ENCODE assay signal across 8 cellular contexts in the genomic region with DNA sequence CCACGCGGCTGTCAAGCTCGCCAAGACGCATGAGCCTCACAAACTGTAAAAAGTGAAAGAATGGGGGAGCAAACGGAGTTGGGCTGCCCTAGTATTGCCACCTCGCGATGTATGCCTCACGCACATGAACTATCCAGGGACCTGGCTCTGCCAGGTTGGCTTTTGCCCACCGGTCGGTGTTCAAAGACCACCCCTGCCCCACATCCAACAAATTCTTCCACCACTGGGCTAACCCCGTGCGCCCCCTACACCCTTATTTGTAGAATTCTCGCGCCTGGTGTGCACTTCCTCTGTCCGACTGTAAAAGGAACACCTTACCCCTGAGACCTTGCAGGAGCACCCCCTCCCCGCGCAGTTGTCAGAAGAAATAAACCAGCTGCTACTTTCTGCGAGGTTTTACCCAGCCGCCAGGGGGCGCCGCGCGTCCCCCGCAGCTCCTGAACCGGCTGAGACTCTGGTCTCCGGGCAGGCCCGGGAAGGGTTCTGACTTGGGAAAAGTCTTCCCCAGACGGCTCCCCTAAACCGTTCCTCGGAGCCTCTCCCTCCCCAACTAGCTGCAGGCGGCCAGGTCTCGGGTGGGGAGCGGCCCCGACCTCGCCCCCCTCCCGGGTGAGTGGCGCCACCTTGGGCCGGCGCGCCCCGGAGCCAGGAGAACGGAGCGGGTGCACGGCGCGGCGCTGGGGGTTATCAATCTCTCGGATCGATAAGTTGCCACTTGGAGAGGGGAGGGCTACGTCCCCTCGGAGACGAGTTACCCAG. TPM values are rescaled to one million over a fixed set of nuclear protein-coding genes. Genes with fewer than 3 reads are reported as not detected.
A peak's percentile ranks its signal among the peaks of the same experiment; 100 is the strongest.
DNase-seq lines count a peak whose midpoint lies in the region; ATAC-seq and TF ChIP-seq lines count a peak whose summit lies in the region.

No MANE protein-coding gene starts in this region.

- H3K36me3 ChIP-seq in CD8-positive, alpha-beta T cell (ENCODE audit: insufficient read depth, low read length): no peaks in the 10 kb centered on the region
- H3K36me3 ChIP-seq in HUES64 (ENCODE audit: insufficient read depth, low read length): no peaks in the 10 kb centered on the region; the same call in 1 of the 2 replicates

- peak; percentile 59 for TF ChIP-seq CTCF in CD8-positive, alpha-beta T cell (IDR thresholded peaks at IDR 0.05)
- TF ChIP-seq CTCF in astrocyte of the spinal cord (IDR thresholded peaks at IDR 0.05; ENCODE audit: low read depth, low read length): peak; percentile 85

- in situ Hi-C loops in SK-MEL-5 (cut with HindIII; ENCODE audit: low pct_unique_long_range_greater_than_20kb, low sequenced_read_pairs) (no loop called here), astrocyte of the spinal cord (cut with HindIII; ENCODE audit: low sequenced_read_pairs) (no loop called here)

- peaks cover 35% of the 10 kb centered on the region for H3K27me3 Mint-ChIP-seq in CD8-positive, alpha-beta T cell (ENCODE audit: low read depth)

- H3K27ac Mint-ChIP-seq in CD8-positive, alpha-beta T cell: no peak overlapping the region

- H3K36me3 Mint-ChIP-seq in CD8-positive, alpha-beta T cell: no peaks in the 10 kb centered on the region

- peaks cover 18% of the 10 kb centered on the region for H3K4me1 ChIP-seq in CD8-positive, alpha-beta T cell (ENCODE audit: insufficient read depth, low read length)
- peaks cover 23% of the 10 kb centered on the region for H3K4me1 ChIP-seq in HUES64 (ENCODE audit: insufficient read depth, low read length)

- peak in 2 of 7 experiments; percentile 18 to 41 for DNase-seq in CD8-positive, alpha-beta T cell
- DNase-seq in SK-MEL-5 (ENCODE audit: low read depth, low spot score) (peak; percentile 62), astrocyte of the spinal cord (ENCODE audit: low read depth, low spot score) (peak; percentile 49), NCI-H345 (lab: John Stamatoyannopoulos, UW) (no peak)

- ATAC-seq in CD8-positive, alpha-beta T cell: no peak
- no peak for ATAC-seq in GM18498 (IDR thresholded peaks at IDR 0.05; ENCODE audit: unreplicated experiment)

- H3K9me3 ChIP-seq in CD8-positive, alpha-beta T cell (ENCODE audit: low read length): no peaks in the 10 kb centered on the region
- H3K9me3 ChIP-seq in HUES64 (ENCODE audit: insufficient read depth, low read depth, low read length): no peaks in the 10 kb centered on the region
- peaks cover 2% of the 10 kb centered on the region for H3K9me3 ChIP-seq in iPS-18c (ENCODE audit: control insufficient read depth, insufficient read depth, low read length)

- under 1% methylated on average over 52 of the region's 52 CpGs for WGBS in HUES64

- no peak overlapping the region for H3K4me3 ChIP-seq in CD8-positive, alpha-beta T cell (ENCODE audit: low read depth, low read length)
- peak overlapping the region; percentile 74 for H3K4me3 ChIP-seq in HUES64 (ENCODE audit: low read length)
- H3K4me3 ChIP-seq in astrocyte of the spinal cord (ENCODE audit: low read depth, low read length): peak overlapping the region; percentile 44
- peak overlapping the region; percentile 65 for H3K4me3 ChIP-seq in iPS-18c (ENCODE audit: insufficient read depth, low read depth, low read length)
- H3K4me3 ChIP-seq in skin epidermis: peak overlapping the region in 6 of 7 experiments; percentile 21 to 65 (median 52)

- H3K27ac ChIP-seq in CD8-positive, alpha-beta T cell (ENCODE audit: low read depth, low read length): no peak overlapping the region
- H3K27ac ChIP-seq in HUES64 (ENCODE audit: low read depth, low read length) (no peak overlapping the region), skin epidermis (peak overlapping the region in 11 of 21 experiments; percentile 10 to 88 (median 58))

- peak overlapping the region; percentile 79 for H3K4me3 Mint-ChIP-seq in CD8-positive, alpha-beta T cell

- H3K9me3 Mint-ChIP-seq in CD8-positive, alpha-beta T cell: no peaks in the 10 kb centered on the region

- peaks cover 12% of the 10 kb centered on the region for H3K4me1 Mint-ChIP-seq in CD8-positive, alpha-beta T cell (ENCODE audit: low read depth)

- intact Hi-C loops in CD8-positive, alpha-beta T cell (cut with DNase I, micrococcal nuclease): no loop called here

- POLR2A ChIA-PET in CD8-positive, alpha-beta T cell (lab: Charles Lee): no interaction called here

- H3K9ac ChIP-seq in HUES64 (ENCODE audit: low read depth, low read length): no peak overlapping the region

- H3K27me3 ChIP-seq in CD8-positive, alpha-beta T cell (ENCODE audit: insufficient read depth, low read length): peaks cover 6% of the 10 kb centered on the region
- peaks cover 33% of the 10 kb centered on the region for H3K27me3 ChIP-seq in HUES64 (ENCODE audit: insufficient read depth, low read length)

- CTCF ChIA-PET in CD8-positive, alpha-beta T cell (lab: Charles Lee): interaction anchor here (0.9 to 1.6 kb wide), 3 partner anchors 52 to 420 kb away, joined by 3 to 5 read pairs (median 3); no protein-coding TSS in a partner anchor

RNA-seq across cellular contexts. Expression of a gene that starts 1.7 kb away (rescaled TPM):
- not detected for total RNA-seq in CD8-positive, alpha-beta T cell
- polyA plus RNA-seq in HUES64 (2013, experiment 1 of 2): 39.8 TPM
- 40.8 TPM for polyA plus RNA-seq in HUES64 (2013, experiment 2 of 2)
- total RNA-seq in SK-MEL-5 (2014; rRNA removed; shearing (Covaris generic)): 0.03 TPM in 1 of 2 replicates, not detected in the other
- 0.10 TPM in 1 of 2 replicates, not detected in the other for polyA plus RNA-seq in SK-MEL-5 (2015; cell fraction: cytosol; rRNA removed)
- polyA plus RNA-seq in SK-MEL-5 (2015; cell fraction: nucleus; rRNA removed): not detected in 2 replicates

Comparison
In these comparisons a context has a peak if more than half of its experiments do, and no peak if none do; other contexts are left out.
1. H3K27ac ChIP-seq: peak in skin epidermis (11 of 21); none in CD8-positive, alpha-beta T cell (single experiment) and HUES64 (single experiment).